14 cellular contexts compared by ENCODE assay signal in genomic region chr9:114338187-114338586, GRCh38. TPM values are rescaled to one million over a fixed set of nuclear protein-coding genes. Genes with fewer than 3 reads are reported as not detected.
"Had no signal": no experiment of that assay in that cellular context is flagged by ENCODE, and none has a peak within 500 bp of the region (broad histone marks: within the 10 kb centered on the region; RNA-seq: fewer than 3 reads in every experiment).

No MANE protein-coding gene starts in this region.

- H3K4me3 Mint-ChIP-seq: central memory CD8-positive, alpha-beta T cell had no signal

- H3K79me2 ChIP-seq: hepatocyte had no signal

- H3K4me2 ChIP-seq: hepatocyte had no signal

- H3K27me3 Mint-ChIP-seq: central memory CD8-positive, alpha-beta T cell had no signal

- H2AFZ ChIP-seq: hepatocyte had no signal

- H3K27ac ChIP-seq: hepatocyte, tibial nerve had no signal

- H3K9me3 Mint-ChIP-seq: central memory CD8-positive, alpha-beta T cell had no signal

- H3K4me3 ChIP-seq: hepatocyte, tibial nerve had no signal

- DNase-seq: activated CD4-positive, alpha-beta T cell treated with anti-CD3 and anti-CD28 coated beads for 1 hour; activated gamma-delta T cell; erythroblast; posterior cingulate gyrus; SHP77 treated with DMSO at 0.1 percent for 48 hours; stimulated activated CD4-positive, alpha-beta T cell treated with anti-CD3 and anti-CD28 coated beads, Interleukin-15, amount 100 ng/mL, for 24 hours; stimulated activated CD4-positive, alpha-beta T cell treated with anti-CD3 and anti-CD28 coated beads, Interleukin-4, amount 100 ng/mL, for 24 hours; T-helper 9 cell had no signal

- H3K27me3 ChIP-seq: hepatocyte, tibial nerve had no signal

- H3K4me1 ChIP-seq: tibial nerve had no signal

- H3K9me3 ChIP-seq: tibial nerve had no signal

RNA-seq across cellular contexts. Expression of gene ORM2, which starts 8.5 kb away (rescaled TPM):
- total RNA-seq: lower leg skin, mesenteric fat pad, skeletal muscle tissue, tibial nerve had no signal

RNA-seq across cellular contexts. Expression of gene ORM1, which starts 15.3 kb away (rescaled TPM):
- total RNA-seq: lower leg skin, tibial nerve had no signal
